1 cellular context compared by ENCODE assay signal in the genomic region with DNA sequence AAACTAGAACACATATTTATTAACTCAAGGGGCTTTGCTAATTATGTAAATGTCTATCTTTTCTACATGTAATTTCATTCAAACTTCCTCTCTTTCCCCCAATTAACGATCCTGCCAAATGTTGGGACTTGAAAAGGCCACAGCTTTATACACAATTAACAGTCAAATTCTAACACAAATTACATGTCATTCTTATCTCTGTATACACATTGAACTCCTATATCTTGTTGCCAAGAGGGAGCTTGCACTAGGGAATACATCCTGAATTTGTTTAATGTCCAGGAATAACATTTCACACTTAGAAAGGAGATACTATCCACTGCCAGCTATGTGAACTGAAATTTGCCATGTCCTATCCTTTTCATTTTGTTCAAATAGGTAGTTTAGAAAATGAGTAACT.
TF ChIP-seq lines count a peak whose summit lies in the region.

No MANE protein-coding gene starts in this region.

TF ChIP-seq in K562, 482 proteins besides CTCF, POLR2A, EP300 and RAD21 (continued from another document):
- TF ChIP-seq, protein P1, sequence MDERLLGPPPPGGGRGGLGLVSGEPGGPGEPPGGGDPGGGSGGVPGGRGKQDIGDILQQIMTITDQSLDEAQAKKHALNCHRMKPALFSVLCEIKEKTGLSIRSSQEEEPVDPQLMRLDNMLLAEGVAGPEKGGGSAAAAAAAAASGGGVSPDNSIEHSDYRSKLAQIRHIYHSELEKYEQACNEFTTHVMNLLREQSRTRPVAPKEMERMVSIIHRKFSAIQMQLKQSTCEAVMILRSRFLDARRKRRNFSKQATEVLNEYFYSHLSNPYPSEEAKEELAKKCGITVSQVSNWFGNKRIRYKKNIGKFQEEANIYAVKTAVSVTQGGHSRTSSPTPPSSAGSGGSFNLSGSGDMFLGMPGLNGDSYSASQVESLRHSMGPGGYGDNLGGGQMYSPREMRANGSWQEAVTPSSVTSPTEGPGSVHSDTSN (CRISPR knock-in tag; IDR thresholded peaks at IDR 0.05; ENCODE audit: low read depth) = no peak
- TF ChIP-seq, protein P1 (tag; conservative IDR thresholded peaks at IDR 0.05; ENCODE audit: low read depth) = 0 out of 2 replicates have a peak, but pooled peaks have one; percentile 24
- TF ChIP-seq, protein P2, sequence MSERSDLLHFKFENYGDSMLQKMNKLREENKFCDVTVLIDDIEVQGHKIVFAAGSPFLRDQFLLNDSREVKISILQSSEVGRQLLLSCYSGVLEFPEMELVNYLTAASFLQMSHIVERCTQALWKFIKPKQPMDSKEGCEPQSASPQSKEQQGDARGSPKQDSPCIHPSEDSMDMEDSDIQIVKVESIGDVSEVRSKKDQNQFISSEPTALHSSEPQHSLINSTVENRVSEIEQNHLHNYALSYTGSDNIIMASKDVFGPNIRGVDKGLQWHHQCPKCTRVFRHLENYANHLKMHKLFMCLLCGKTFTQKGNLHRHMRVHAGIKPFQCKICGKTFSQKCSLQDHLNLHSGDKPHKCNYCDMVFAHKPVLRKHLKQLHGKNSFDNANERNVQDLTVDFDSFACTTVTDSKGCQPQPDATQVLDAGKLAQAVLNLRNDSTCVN (CRISPR knock-in tag; IDR thresholded peaks at IDR 0.05) = no peak
- TF ChIP-seq SMARCC2 (IDR thresholded peaks at IDR 0.05; ENCODE audit: low read depth) (0 out of 2 replicates have a peak, but pooled peaks have one; percentile 46), TEAD4 (IDR thresholded peaks at IDR 0.05; ENCODE audit: low read length) (peak; percentile 66; the same call in 1 of the 2 replicates), TEAD4 (CRISPR knock-in tag; IDR thresholded peaks at IDR 0.05; ENCODE audit: borderline replicate concordance) (no peak), TCF3 (CRISPR knock-in tag; IDR thresholded peaks at IDR 0.05) (peak; percentile 76), FOXM1 (IDR thresholded peaks at IDR 0.05; ENCODE audit: low read depth) (peak; percentile 39; the same call in 1 of the 2 replicates), FOXM1 (CRISPR knock-in tag; IDR thresholded peaks at IDR 0.05; ENCODE audit: low read depth) (no peak), SMARCA4 (IDR thresholded peaks at IDR 0.05) (peak; percentile 78), POLR2H (tag; IDR thresholded peaks at IDR 0.05; ENCODE audit: low read depth) (0 out of 2 replicates have a peak, but pooled peaks have one; percentile 36), ARID1B (IDR thresholded peaks at IDR 0.05) (peak; percentile 87), SMARCE1 (IDR thresholded peaks at IDR 0.05) (peak; percentile 60), PTBP1 (IDR thresholded peaks at IDR 0.05; ENCODE audit: low read depth, low read length) (no peak), STAT5A (IDR thresholded peaks at IDR 0.05; ENCODE audit: borderline replicate concordance, low read length) (peak; percentile 36; the same call in 1 of the 2 replicates), LEF1 (IDR thresholded peaks at IDR 0.05) (peak; percentile 65), HDAC1 (IDR thresholded peaks at IDR 0.05) (0 out of 4 replicates have a peak, but pooled peaks of 1 of the 2 experiments have one; percentile 34), CBFA2T3 (IDR thresholded peaks at IDR 0.05) (peak; percentile 68), ZNF584 (CRISPR knock-in tag; IDR thresholded peaks at IDR 0.05; ENCODE audit: low read depth) (no peak), SRSF3 (IDR thresholded peaks at IDR 0.05; ENCODE audit: insufficient read depth, low read length) (no peak), NFIC (IDR thresholded peaks at IDR 0.05) (peak; percentile 43; the same call in 1 of the 2 replicates), ZNF830 (CRISPR knock-in tag; IDR thresholded peaks at IDR 0.05) (no peak)
- TF ChIP-seq, protein P3, sequence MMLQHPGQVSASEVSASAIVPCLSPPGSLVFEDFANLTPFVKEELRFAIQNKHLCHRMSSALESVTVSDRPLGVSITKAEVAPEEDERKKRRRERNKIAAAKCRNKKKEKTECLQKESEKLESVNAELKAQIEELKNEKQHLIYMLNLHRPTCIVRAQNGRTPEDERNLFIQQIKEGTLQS (IDR thresholded peaks at IDR 0.05) = no peak
- TF ChIP-seq, protein P3 (CRISPR knock-in tag; conservative IDR thresholded peaks at IDR 0.05) = no peak
- TF ChIP-seq, protein P4, sequence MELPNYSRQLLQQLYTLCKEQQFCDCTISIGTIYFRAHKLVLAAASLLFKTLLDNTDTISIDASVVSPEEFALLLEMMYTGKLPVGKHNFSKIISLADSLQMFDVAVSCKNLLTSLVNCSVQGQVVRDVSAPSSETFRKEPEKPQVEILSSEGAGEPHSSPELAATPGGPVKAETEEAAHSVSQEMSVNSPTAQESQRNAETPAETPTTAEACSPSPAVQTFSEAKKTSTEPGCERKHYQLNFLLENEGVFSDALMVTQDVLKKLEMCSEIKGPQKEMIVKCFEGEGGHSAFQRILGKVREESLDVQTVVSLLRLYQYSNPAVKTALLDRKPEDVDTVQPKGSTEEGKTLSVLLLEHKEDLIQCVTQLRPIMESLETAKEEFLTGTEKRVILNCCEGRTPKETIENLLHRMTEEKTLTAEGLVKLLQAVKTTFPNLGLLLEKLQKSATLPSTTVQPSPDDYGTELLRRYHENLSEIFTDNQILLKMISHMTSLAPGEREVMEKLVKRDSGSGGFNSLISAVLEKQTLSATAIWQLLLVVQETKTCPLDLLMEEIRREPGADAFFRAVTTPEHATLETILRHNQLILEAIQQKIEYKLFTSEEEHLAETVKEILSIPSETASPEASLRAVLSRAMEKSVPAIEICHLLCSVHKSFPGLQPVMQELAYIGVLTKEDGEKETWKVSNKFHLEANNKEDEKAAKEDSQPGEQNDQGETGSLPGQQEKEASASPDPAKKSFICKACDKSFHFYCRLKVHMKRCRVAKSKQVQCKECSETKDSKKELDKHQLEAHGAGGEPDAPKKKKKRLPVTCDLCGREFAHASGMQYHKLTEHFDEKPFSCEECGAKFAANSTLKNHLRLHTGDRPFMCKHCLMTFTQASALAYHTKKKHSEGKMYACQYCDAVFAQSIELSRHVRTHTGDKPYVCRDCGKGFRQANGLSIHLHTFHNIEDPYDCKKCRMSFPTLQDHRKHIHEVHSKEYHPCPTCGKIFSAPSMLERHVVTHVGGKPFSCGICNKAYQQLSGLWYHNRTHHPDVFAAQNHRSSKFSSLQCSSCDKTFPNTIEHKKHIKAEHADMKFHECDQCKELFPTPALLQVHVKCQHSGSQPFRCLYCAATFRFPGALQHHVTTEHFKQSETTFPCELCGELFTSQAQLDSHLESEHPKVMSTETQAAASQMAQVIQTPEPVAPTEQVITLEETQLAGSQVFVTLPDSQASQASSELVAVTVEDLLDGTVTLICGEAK (IDR thresholded peaks at IDR 0.05) = peak; percentile 84
- TF ChIP-seq, protein P4 (CRISPR knock-in tag; IDR thresholded peaks at IDR 0.05) = no peak
- TF ChIP-seq, protein P5, sequence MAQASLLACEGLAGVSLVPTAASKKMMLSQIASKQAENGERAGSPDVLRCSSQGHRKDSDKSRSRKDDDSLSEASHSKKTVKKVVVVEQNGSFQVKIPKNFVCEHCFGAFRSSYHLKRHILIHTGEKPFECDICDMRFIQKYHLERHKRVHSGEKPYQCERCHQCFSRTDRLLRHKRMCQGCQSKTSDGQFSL (CRISPR knock-in tag; IDR thresholded peaks at IDR 0.05) = no peak
- TF ChIP-seq, protein P5 (tag; IDR thresholded peaks at IDR 0.05) = no peak
TF ChIP-seq in K562: peak in this region for 22.
